In the genomic region with DNA sequence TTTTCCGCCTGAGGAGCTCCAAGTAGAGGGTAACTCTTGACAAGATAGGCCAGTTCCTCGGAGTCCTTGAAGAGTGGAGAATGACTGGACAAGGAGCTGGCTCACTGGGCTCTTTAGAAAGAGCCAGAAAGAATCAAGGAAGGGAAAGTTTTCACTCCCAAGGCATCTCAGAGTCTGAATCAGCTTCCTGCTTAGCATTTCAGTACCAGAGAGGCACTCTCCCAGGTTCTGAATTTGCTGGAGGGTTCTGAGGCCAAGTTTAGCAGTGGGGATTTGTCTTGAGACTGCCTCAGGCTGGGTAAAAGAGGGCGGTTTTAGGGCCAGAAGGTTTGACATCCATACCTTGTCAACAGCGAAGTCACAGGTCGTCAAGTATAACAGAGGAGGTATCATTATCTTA, we compare ENCODE assay signal across 30 cellular contexts. TPM values are rescaled to one million over a fixed set of nuclear protein-coding genes. Genes with fewer than 3 reads are reported as not detected.
DNase-seq lines count a peak whose midpoint lies in the region; ATAC-seq, FAIRE-seq and TF ChIP-seq lines count a peak whose summit lies in the region.
"Had no signal": no experiment of that assay in that cellular context is flagged by ENCODE, and none has a peak within 500 bp of the region (broad histone marks: within the 10 kb centered on the region; RNA-seq: fewer than 3 reads in every experiment).

No MANE protein-coding gene starts in this region.

- no peaks in the 10 kb centered on the region for H3K4me1 ChIP-seq in GM12878 (ENCODE audit: control insufficient read depth, insufficient read depth, low read length)
- no peaks in the 10 kb centered on the region for H3K4me1 ChIP-seq in osteoblast (ENCODE audit: insufficient read depth, low read length)

- H3K27ac ChIP-seq in GM12878 (ENCODE audit: control insufficient read depth, insufficient read depth) (no peak overlapping the region), osteoblast (ENCODE audit: low read depth, low read length) (no peak overlapping the region)
- H3K27ac ChIP-seq: BLaER1 treated with 17β-estradiol and CSF1 and Interleukin-3, amounts not matched to agents 10 nM and 100 nM; KMS-11 had no signal

- intact Hi-C loops in GM12878 (cut with micrococcal nuclease; ENCODE audit: unreplicated experiment), result no loop called here

- no peak overlapping the region for H2AFZ ChIP-seq in GM12878 (ENCODE audit: control insufficient read depth, low read depth, low read length)
- H2AFZ ChIP-seq in osteoblast (ENCODE audit: low read length), result no peak overlapping the region

- DNase-seq in ELF-1 (ENCODE audit: low read depth, low spot score) (peak; percentile 25), M059J (ENCODE audit: low read depth) (peak; percentile 2), GM12878 (ENCODE audit: low read depth, low spot score) (no peak), islet precursor cell (peak; percentile 62), osteoblast (ENCODE audit: insufficient read length, low spot score, missing footprints) (no peak), GF-D8 (lab: John Stamatoyannopoulos, UW) (no peak), GM13977 (ENCODE audit: low spot score) (no peak)
- DNase-seq: AML-193; CD4-positive, alpha-beta T cell; COR-L47; DMS53; GOT3; HCEC 1CT; IMR-90; NCI-H1048; NCI-H1417; NCI-H2029 treated with DMSO at 0.1 percent for 48 hours; NCI-H446 treated with DMSO at 0.1 percent for 48 hours; NCI-H526; NCI-H82; SHP77 treated with DMSO at 0.1 percent for 48 hours; SW 1271 had no signal

- POLR2A ChIA-PET in GM12878 (lab: Charles Lee), result no interaction called here

- H3K36me3 ChIP-seq in GM12878 (ENCODE audit: control insufficient read depth in 2 of 2, insufficient read depth in 2 of 2, low read length in 1 of 2) (no peaks in the 10 kb centered on the region), osteoblast (ENCODE audit: insufficient read depth, low read length) (no peaks in the 10 kb centered on the region)
- H3K36me3 ChIP-seq: BLaER1 treated with 17β-estradiol and CSF1 and Interleukin-3, amounts not matched to agents 10 nM and 100 nM had no signal

- no peak for TF ChIP-seq CTCF in GM12878 (IDR thresholded peaks at IDR 0.05 in 2 of 3, conservative IDR thresholded peaks at IDR 0.05 in 1 of 3; ENCODE audit: control insufficient read depth in 2 of 3, extremely low read depth in 1 of 3, insufficient read depth in 1 of 3, low read depth in 3 of 3, low read length in 3 of 3)
- no peak for TF ChIP-seq CTCF in osteoblast (IDR thresholded peaks at IDR 0.05; ENCODE audit: extremely low read depth, low read depth, low read length)
- TF ChIP-seq CTCF in GM13977 (IDR thresholded peaks at IDR 0.05; ENCODE audit: extremely low read depth, insufficient read depth, missing control alignments), result no peak

- in situ Hi-C loops in GM12878 (cut with MboI), result loop anchor here (5.0 kb wide), 1 partner anchor 395 kb away; no protein-coding TSS in a partner anchor
- in situ Hi-C loops in GM13977 (cut with MboI; ENCODE audit: low pct_unique_long_range_greater_than_20kb, low sequenced_read_pairs, unreplicated experiment), result loop anchor here (10.0 kb wide), 1 partner anchor 397 kb away; no protein-coding TSS in a partner anchor

- CTCF ChIA-PET in GM12878 (lab: Yijun Ruan, JAX), result interaction anchor here (1.1 to 8.2 kb wide), 9 partner anchors 11 to 403 kb away, joined by 3 to 212 read pairs (median 10); no protein-coding TSS in a partner anchor

- SMC1A ChIA-PET in GM12878 (lab: Charles Lee; ENCODE audit: uncharacterized antibody, unreplicated experiment), result interaction anchor here (0.6 to 7.2 kb wide), 5 partner anchors 83 to 394 kb away, joined by 3 to 103 read pairs (median 16); no protein-coding TSS in a partner anchor

- no peak overlapping the region for H3K4me3 ChIP-seq in GM12878
- H3K4me3 ChIP-seq in osteoblast (ENCODE audit: insufficient read depth, low read length), result no peak overlapping the region
- H3K4me3 ChIP-seq: BLaER1 treated with 17β-estradiol and CSF1 and Interleukin-3, amounts not matched to agents 10 nM and 100 nM had no signal

- TF ChIP-seq RAD21 in GM12878 (IDR thresholded peaks at IDR 0.05; ENCODE audit: insufficient read depth, low read depth, low read length), result no peak

- H4K20me1 ChIP-seq in GM12878 (ENCODE audit: control insufficient read depth, insufficient read depth) (no peaks in the 10 kb centered on the region), osteoblast (ENCODE audit: insufficient read depth, low read length) (no peaks in the 10 kb centered on the region)
- H4K20me1 ChIP-seq: BLaER1 treated with 17β-estradiol and CSF1 and Interleukin-3, amounts not matched to agents 10 nM and 100 nM had no signal

- ATAC-seq in GM12878 (no peak), HG02623 (IDR thresholded peaks at IDR 0.05; ENCODE audit: unreplicated experiment) (no peak)

- no peak overlapping the region for H3K4me2 ChIP-seq in GM12878 (ENCODE audit: control insufficient read depth, insufficient read depth)
- H3K4me2 ChIP-seq in osteoblast (ENCODE audit: insufficient read depth, low read length), result no peak overlapping the region
- H3K4me2 ChIP-seq: BLaER1 treated with 17β-estradiol and CSF1 and Interleukin-3, amounts not matched to agents 10 nM and 100 nM; KMS-11 had no signal

- H3K9ac ChIP-seq in GM12878 (ENCODE audit: control insufficient read depth, insufficient read depth, low read length), result no peak overlapping the region
- H3K9ac ChIP-seq: BLaER1 treated with 17β-estradiol and CSF1 and Interleukin-3, amounts not matched to agents 10 nM and 100 nM; KMS-11 had no signal

- no TSS peak for BruUV-seq in GM12878 (replicated peaks; lab: Mats Ljungman, UMichigan)

- no peaks in the 10 kb centered on the region for H3K79me2 ChIP-seq in GM12878 (ENCODE audit: control insufficient read depth, insufficient read depth, low read length)
- H3K79me2 ChIP-seq in osteoblast (ENCODE audit: insufficient read depth, low read length), result no peaks in the 10 kb centered on the region

- H3K9me3 ChIP-seq in GM12878 (replicated peaks; ENCODE audit: control insufficient read depth, insufficient read depth, low read length) (no peaks in the 10 kb centered on the region), osteoblast (ENCODE audit: low read depth, low read length) (no peaks in the 10 kb centered on the region)
- H3K9me3 ChIP-seq: BLaER1 treated with 17β-estradiol and CSF1 and Interleukin-3, amounts not matched to agents 10 nM and 100 nM had no signal

- WGBS in GM12878 (ENCODE audit: insufficient coverage, insufficient replicate concordance, low lambda C conversion rate, missing lambda C conversion rate), result 14% methylated on average over 5 of the region's 5 CpGs

- FAIRE-seq in GM12878 (lab: Jason Lieb, UNC), result no peak
- FAIRE-seq: G401.6, GM12891, GM19239 had no signal

- H3K27me3 ChIP-seq in GM12878 (replicated peaks in 1 of 2; ENCODE audit: control insufficient read depth in 2 of 2, insufficient read depth in 2 of 2, low read length in 1 of 2) (no peaks in the 10 kb centered on the region; a peak in 1 of 4 replicates), osteoblast (ENCODE audit: insufficient read depth, low read length) (no peaks in the 10 kb centered on the region)
- H3K27me3 ChIP-seq: BLaER1 treated with 17β-estradiol and CSF1 and Interleukin-3, amounts not matched to agents 10 nM and 100 nM had no signal

- TF ChIP-seq POLR2A in GM12878 (IDR thresholded peaks at IDR 0.05; ENCODE audit: low read depth, low read length), result no peak

- TF ChIP-seq EP300 in GM12878 (IDR thresholded peaks at IDR 0.05; ENCODE audit: borderline replicate concordance in 1 of 2, control insufficient read depth in 1 of 2, low read depth in 2 of 2, low read length in 2 of 2), result no peak

- RAD21 ChIA-PET in GM12878 (lab: Charles Lee; ENCODE audit: unreplicated experiment), result interaction anchor here (1.0 to 5.8 kb wide), 5 partner anchors 27 to 394 kb away, joined by 3 to 117 read pairs (median 15); no protein-coding TSS in a partner anchor

RNA-seq across cellular contexts. Expression of gene GP2, which starts 25.5 kb away (rescaled TPM):
- not detected in 2 replicates for total RNA-seq in M059J (2014; rRNA removed; shearing (Covaris generic))
- total RNA-seq in GM12878 (2013; cell fraction: nucleolus; rRNA removed), result not detected in 2 replicates
- total RNA-seq in GM12878 (2014; rRNA removed), result not detected in 2 replicates
- total RNA-seq in GM12878 (2014; rRNA removed; fragmentation: Illumina TruSeq; extraction: Trizol), result not detected in 2 replicates
- 6.9 and 8.7 TPM in 2 replicates for total RNA-seq in GM12878 (2021)
- not detected for polyA plus RNA-seq in GM12878 (2011; ENCODE audit: low read depth)
- polyA plus RNA-seq in GM12878 (2011; rRNA removed), result not detected in 2 replicates
- polyA plus RNA-seq in GM12878 (2011; cell fraction: cytosol; rRNA removed), result not detected in 2 replicates
- not detected in 2 replicates for polyA plus RNA-seq in GM12878 (2011; cell fraction: nucleus; rRNA removed)
- not detected in 2 replicates for polyA plus RNA-seq in GM12878 (2012)
- not detected in 2 replicates for polyA plus RNA-seq in GM12878 (2014; fragmentation: Illumina TruSeq; extraction: Trizol)
- not detected for polyA plus RNA-seq in GM12878 (2014; fragmentation: Nextera tagmentation; extraction: Ambion mirVana)
- not detected in 2 replicates for polyA plus RNA-seq in GM12878 (2014; rRNA removed)
- not detected for polyA plus RNA-seq in GM12878 (2016; fragmentation: Nextera tagmentation; extraction: Ambion mirVana)
- polyA minus RNA-seq in GM12878 (2011; rRNA and poly(A)+ RNA removed), result not detected in 2 replicates
- not detected in 2 replicates for polyA minus RNA-seq in GM12878 (2011; cell fraction: cytosol; rRNA and poly(A)+ RNA removed)
- polyA minus RNA-seq in GM12878 (2011; cell fraction: nucleus; rRNA and poly(A)+ RNA removed), result not detected in 2 replicates
- total RNA-seq in osteoblast, result not detected in 2 replicates
- total RNA-seq: A172; CD4-positive, alpha-beta T cell; Daoy; IMR-90 had no signal
- polyA plus RNA-seq: IMR-90 had no signal

RNA-seq across cellular contexts. Expression of gene UMOD, which starts 50.7 kb away (rescaled TPM):
- total RNA-seq in M059J (2014; rRNA removed; shearing (Covaris generic)), result not detected in 2 replicates
- not detected in 2 replicates for total RNA-seq in GM12878 (2013; cell fraction: nucleolus; rRNA removed)
- total RNA-seq in GM12878 (2014; rRNA removed) (not detected in 2 replicates), GM12878 (2014; rRNA removed; fragmentation: Illumina TruSeq; extraction: Trizol) (not detected in 2 replicates), GM12878 (2021) (not detected in 2 replicates), osteoblast (not detected in 2 replicates)
- not detected for polyA plus RNA-seq in GM12878 (2011; ENCODE audit: low read depth)
- polyA plus RNA-seq in GM12878 (2011; rRNA removed) (not detected in 2 replicates), GM12878 (2014; fragmentation: Illumina TruSeq; extraction: Trizol) (not detected in 2 replicates), GM12878 (2014; fragmentation: Nextera tagmentation; extraction: Ambion mirVana) (not detected), GM12878 (2014; rRNA removed) (not detected in 2 replicates), GM12878 (2016; fragmentation: Nextera tagmentation; extraction: Ambion mirVana) (not detected)
- polyA plus RNA-seq in GM12878 (2011; cell fraction: cytosol; rRNA removed), result not detected in 2 replicates
- not detected in 2 replicates for polyA plus RNA-seq in GM12878 (2011; cell fraction: nucleus; rRNA removed)
- not detected in 2 replicates for polyA plus RNA-seq in GM12878 (2012)
- not detected in 2 replicates for polyA minus RNA-seq in GM12878 (2011; rRNA and poly(A)+ RNA removed)
- polyA minus RNA-seq in GM12878 (2011; cell fraction: cytosol; rRNA and poly(A)+ RNA removed), result not detected in 2 replicates
- polyA minus RNA-seq in GM12878 (2011; cell fraction: nucleus; rRNA and poly(A)+ RNA removed), result not detected in 2 replicates
- total RNA-seq: A172; CD4-positive, alpha-beta T cell; Daoy; IMR-90 had no signal
- polyA plus RNA-seq: IMR-90 had no signal

Comparison
In these comparisons a context has a peak if more than half of its experiments do, and no peak if none do; other contexts are left out.
1. DNase-seq: peak in ELF-1 (single experiment), M059J (single experiment) and islet precursor cell (single experiment); none in GM12878 (single experiment), osteoblast (single experiment), GF-D8 (single experiment) and GM13977 (single experiment).